In the genomic region with DNA sequence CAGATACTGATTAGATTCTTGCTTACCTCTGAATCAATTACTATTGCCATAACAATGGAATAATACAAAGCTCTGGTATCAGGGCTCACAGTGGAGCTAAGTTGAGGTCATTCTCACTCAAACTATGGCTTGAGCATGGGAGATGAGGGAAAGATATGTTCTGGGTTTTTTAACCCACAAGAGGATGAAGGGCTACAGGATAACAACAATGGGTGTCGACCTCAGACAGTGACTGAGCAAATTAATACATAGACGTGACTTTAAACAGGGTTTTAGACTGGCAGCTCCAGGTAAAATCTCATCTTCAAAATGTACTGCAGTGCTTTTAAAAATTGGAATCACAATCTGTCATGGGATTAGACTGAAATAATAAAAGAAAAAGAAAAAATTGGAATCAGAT, we compare ENCODE assay signal across 29 cellular contexts.
"Had no signal": no experiment of that assay in that cellular context is flagged by ENCODE, and none has a peak within 500 bp of the region (broad histone marks: within the 10 kb centered on the region; RNA-seq: fewer than 3 reads in every experiment).

No MANE protein-coding gene starts in this region.

- H3K4me1 ChIP-seq: neural progenitor cell, parathyroid adenoma, psoas muscle, right lobe of liver, sigmoid colon, suprapubic skin, testis, tibial artery, transverse colon, upper lobe of right lung, uterus had no signal

- H3K4me3 Mint-ChIP-seq: naive thymus-derived CD8-positive, alpha-beta T cell; natural killer cell treated with Interleukin-12 subunit alpha and Interleukin-12 subunit beta and Interleukin-15 and Interleukin-18, amount 100 ng/mL, for 72 hours; neural progenitor cell; stimulated activated memory B cell treated with anti-CD40 and anti-IgM and Interleukin-4, amounts not matched to agents 10 μg/mL and 1 μg/mL and 100 μg/mL, for 72 hours; stimulated activated naive CD8-positive, alpha-beta T cell treated with anti-CD3 and anti-CD28 coated beads, Interleukin-15, amount 100 ng/mL, for 72 hours; type B pancreatic cell had no signal

- H3K4me1 Mint-ChIP-seq: neural progenitor cell; stimulated activated memory B cell treated with anti-CD40 and anti-IgM and Interleukin-4, amounts not matched to agents 10 μg/mL and 1 μg/mL and 100 μg/mL, for 72 hours; stimulated activated naive CD8-positive, alpha-beta T cell treated with anti-CD3 and anti-CD28 coated beads, Interleukin-15, amount 100 ng/mL, for 72 hours had no signal

- H2AFZ ChIP-seq: neural progenitor cell, parathyroid adenoma had no signal

- H3K4me3 ChIP-seq: neural progenitor cell, ovary, psoas muscle, right lobe of liver, sigmoid colon, suprapubic skin, testis, tibial artery, transverse colon, upper lobe of right lung, uterus had no signal

- H3K27me3 Mint-ChIP-seq: progenitor cell of endocrine pancreas; stimulated activated memory B cell treated with anti-CD40 and anti-IgM and Interleukin-4, amounts not matched to agents 10 μg/mL and 1 μg/mL and 100 μg/mL, for 72 hours; stimulated activated naive CD8-positive, alpha-beta T cell treated with anti-CD3 and anti-CD28 coated beads, Interleukin-15, amount 100 ng/mL, for 72 hours; type B pancreatic cell had no signal

- ATAC-seq: naive thymus-derived CD8-positive, alpha-beta T cell; natural killer cell treated with Interleukin-12 subunit alpha and Interleukin-12 subunit beta and Interleukin-15 and Interleukin-18, amount 100 ng/mL, for 72 hours; psoas muscle; right cardiac atrium; right lobe of liver; stimulated activated memory B cell treated with anti-CD40 and anti-IgM and Interleukin-4, amounts not matched to agents 10 μg/mL and 1 μg/mL and 100 μg/mL, for 72 hours; stimulated activated naive CD8-positive, alpha-beta T cell treated with anti-CD3 and anti-CD28 coated beads, Interleukin-15, amount 100 ng/mL, for 72 hours; stimulated activated naive CD8-positive, alpha-beta T cell treated with anti-CD3 and anti-CD28 coated beads, Interleukin-15, Interleukin-2, amounts not matched to agents 100 U/mL and 50 U/mL, for 24 hours; upper lobe of right lung had no signal

- H3K36me3 ChIP-seq: neural progenitor cell, ovary, right lobe of liver, sigmoid colon, suprapubic skin, tibial artery, transverse colon, upper lobe of right lung, uterus had no signal

- FAIRE-seq: small intestine had no signal

- H3K9me3 Mint-ChIP-seq: naive thymus-derived CD8-positive, alpha-beta T cell; natural killer cell treated with Interleukin-12 subunit alpha and Interleukin-12 subunit beta and Interleukin-15 and Interleukin-18, amount 100 ng/mL, for 72 hours; stimulated activated memory B cell treated with anti-CD40 and anti-IgM and Interleukin-4, amounts not matched to agents 10 μg/mL and 1 μg/mL and 100 μg/mL, for 72 hours; stimulated activated naive CD8-positive, alpha-beta T cell treated with anti-CD3 and anti-CD28 coated beads, Interleukin-15, amount 100 ng/mL, for 72 hours had no signal

- DNase-seq: naive thymus-derived CD8-positive, alpha-beta T cell; occipital lobe; ovary; posterior cingulate gyrus; psoas muscle; right cardiac atrium; right lobe of liver; sigmoid colon; stimulated activated CD4-positive, alpha-beta T cell treated with anti-CD3 and anti-CD28 coated beads, Interleukin-15, amount 100 ng/mL, for 24 hours; stimulated activated CD4-positive, alpha-beta T cell treated with anti-CD3 and anti-CD28 coated beads, Interleukin-4, amount 100 ng/mL, for 1 hour; stimulated activated CD4-positive, alpha-beta T cell treated with anti-CD3 and anti-CD28 coated beads, Interleukin-4, amount 100 ng/mL, for 4 hours; stimulated activated CD8-positive, alpha-beta memory T cell treated with anti-CD3 and anti-CD28 coated beads, Interleukin-4, amount 100 ng/mL, for 48 hours; stimulated activated naive CD4-positive, alpha-beta T cell; stimulated activated naive CD8-positive, alpha-beta T cell treated with anti-CD3 and anti-CD28 coated beads, Interleukin-15, amount 100 ng/mL, for 72 hours; stimulated activated naive CD8-positive, alpha-beta T cell treated with anti-CD3 and anti-CD28 coated beads, Interleukin-15, Interleukin-2, amounts not matched to agents 100 U/mL and 50 U/mL, for 24 hours; substantia nigra; testis; tibial artery; transverse colon; upper lobe of right lung; uterus had no signal

- H3K27me3 ChIP-seq: neural progenitor cell, ovary, right lobe of liver, sigmoid colon, suprapubic skin, testis, tibial artery, transverse colon, upper lobe of right lung, uterus had no signal

- H3K27ac Mint-ChIP-seq: naive thymus-derived CD8-positive, alpha-beta T cell; natural killer cell treated with Interleukin-12 subunit alpha and Interleukin-12 subunit beta and Interleukin-15 and Interleukin-18, amount 100 ng/mL, for 72 hours; neural progenitor cell; progenitor cell of endocrine pancreas; stimulated activated memory B cell treated with anti-CD40 and anti-IgM and Interleukin-4, amounts not matched to agents 10 μg/mL and 1 μg/mL and 100 μg/mL, for 72 hours; stimulated activated naive CD8-positive, alpha-beta T cell treated with anti-CD3 and anti-CD28 coated beads, Interleukin-15, amount 100 ng/mL, for 72 hours; type B pancreatic cell had no signal

- H3K9me3 ChIP-seq: ovary, psoas muscle, right lobe of liver, sigmoid colon, suprapubic skin, testis, tibial artery, transverse colon, upper lobe of right lung, uterus had no signal

- H3K4me2 ChIP-seq: neural progenitor cell had no signal

- H3K36me3 Mint-ChIP-seq: natural killer cell treated with Interleukin-12 subunit alpha and Interleukin-12 subunit beta and Interleukin-15 and Interleukin-18, amount 100 ng/mL, for 72 hours; neural progenitor cell; stimulated activated memory B cell treated with anti-CD40 and anti-IgM and Interleukin-4, amounts not matched to agents 10 μg/mL and 1 μg/mL and 100 μg/mL, for 72 hours; type B pancreatic cell had no signal

- H3K79me2 ChIP-seq: parathyroid adenoma had no signal

- H3K9ac ChIP-seq: neural progenitor cell, parathyroid adenoma had no signal

- H3K27ac ChIP-seq: neural progenitor cell, ovary, parathyroid adenoma, psoas muscle, right lobe of liver, sigmoid colon, suprapubic skin, testis, tibial artery, transverse colon, upper lobe of right lung, uterus had no signal
